9 cellular contexts compared by ENCODE assay signal in the genomic region with DNA sequence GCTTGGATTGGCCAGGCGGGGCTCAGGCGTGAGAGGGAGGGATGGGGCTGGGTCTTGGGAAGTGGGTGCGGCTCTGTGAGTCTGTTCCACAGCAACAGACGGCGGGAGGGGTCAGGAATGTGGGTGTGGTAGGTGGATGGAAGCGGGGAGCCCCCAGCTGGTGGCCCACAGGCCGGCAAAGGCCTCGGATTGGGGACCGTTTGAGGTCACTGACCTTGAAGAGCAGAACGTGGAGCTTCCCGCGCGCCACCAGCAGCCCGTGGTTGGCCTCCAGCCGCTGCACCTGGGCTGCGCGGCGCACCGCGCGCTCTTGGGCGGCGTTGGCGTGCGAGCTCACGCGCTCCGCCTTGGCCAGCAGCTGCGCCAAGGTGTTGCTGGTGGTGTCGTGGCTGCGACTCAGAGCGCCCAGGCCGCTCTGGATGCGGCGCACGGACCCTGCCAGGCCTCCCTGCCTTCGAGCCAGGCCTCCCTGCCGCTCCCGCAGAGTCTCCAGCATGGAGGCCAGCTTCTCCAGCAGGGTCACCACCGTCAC. TPM values are rescaled to one million over a fixed set of nuclear protein-coding genes. Genes with fewer than 3 reads are reported as not detected.
DNase-seq lines count a peak whose midpoint lies in the region; ATAC-seq, FAIRE-seq and TF ChIP-seq lines count a peak whose summit lies in the region.
"Had no signal": no experiment of that assay in that cellular context is flagged by ENCODE, and none has a peak within 500 bp of the region (broad histone marks: within the 10 kb centered on the region; RNA-seq: fewer than 3 reads in every experiment).

No MANE protein-coding gene starts in this region.

- WGBS in pancreas, 2 donors = 40 to 52% methylated on average over 39 to 40 of the region's 40 CpGs

- H3K9me3 ChIP-seq in pancreas (no peaks in the 10 kb centered on the region), WERI-Rb-1 (ENCODE audit: severe bottlenecking) (no peaks in the 10 kb centered on the region)

- peaks cover 2 to 4% of the 10 kb centered on the region in 2 donors for H3K36me3 Mint-ChIP-seq in activated T-cell treated with anti-CD3 and anti-CD28 coated beads, Interleukin-2, amount 50 U/mL, for 72 hours (ENCODE audit: insufficient read depth in 2 of 2)

- H3K4me1 ChIP-seq in foreskin keratinocyte = peaks cover 15% of the 10 kb centered on the region
- peaks cover 10 to 37% (median 19%) of the 10 kb centered on the region in 3 donors for H3K4me1 ChIP-seq in pancreas

- no peaks in the 10 kb centered on the region for H3K36me3 ChIP-seq in pancreas
- no peaks in the 10 kb centered on the region for H3K36me3 ChIP-seq in WERI-Rb-1

- peak overlapping the region; percentile 83 to 88 for H3K4me3 Mint-ChIP-seq in activated T-cell treated with anti-CD3 and anti-CD28 coated beads, Interleukin-2, amount 50 U/mL, for 72 hours

- H3K27ac ChIP-seq in foreskin keratinocyte = peak overlapping the region; percentile 99
- peak overlapping the region; percentile 93 to 95 (median 94) for H3K27ac ChIP-seq in pancreas
- no peak overlapping the region for H3K27ac ChIP-seq in WERI-Rb-1

- H3K27ac Mint-ChIP-seq in activated T-cell treated with anti-CD3 and anti-CD28 coated beads, Interleukin-2, amount 50 U/mL, for 72 hours = no peak overlapping the region

- peak; percentile 17 for TF ChIP-seq CTCF in foreskin keratinocyte (conservative IDR thresholded peaks at IDR 0.05)
- no peak for TF ChIP-seq CTCF in pancreas (IDR thresholded peaks at IDR 0.05)
- TF ChIP-seq CTCF in WERI-Rb-1 (IDR thresholded peaks at IDR 0.05; ENCODE audit: low read depth, low read length) = no peak

- peaks cover 40% of the 10 kb centered on the region for H3K4me1 Mint-ChIP-seq in activated T-cell treated with anti-CD3 and anti-CD28 coated beads, Interleukin-2, amount 50 U/mL, for 72 hours (ENCODE audit: low read depth)
- H3K4me1 Mint-ChIP-seq: central memory CD8-positive, alpha-beta T cell had no signal

- no peak for FAIRE-seq in pancreas (lab: Jason Lieb, UNC)

- intact Hi-C loops in pancreas (cut with DNase I) = loop anchor here in 1 of 3 donors (10.0 kb wide), 1 partner anchor 295 kb away; no protein-coding TSS in a partner anchor

- ATAC-seq in HG03103 (IDR thresholded peaks at IDR 0.05; ENCODE audit: low read depth, unreplicated experiment) (peak; percentile 43), foreskin keratinocyte (peak; percentile 72), pancreas (peak; percentile 82 to 86 (median 84))
- peak; percentile 38 to 45 for ATAC-seq in activated T-cell treated with anti-CD3 and anti-CD28 coated beads, Interleukin-2, amount 50 U/mL, for 72 hours (replicated peaks in 1 of 2)

- H3K27me3 ChIP-seq in foreskin keratinocyte (no peaks in the 10 kb centered on the region), pancreas (no peaks in the 10 kb centered on the region), WERI-Rb-1 (ENCODE audit: insufficient read depth, low read depth, severe bottlenecking) (peaks cover 7% of the 10 kb centered on the region)

- H3K9me3 Mint-ChIP-seq in activated T-cell treated with anti-CD3 and anti-CD28 coated beads, Interleukin-2, amount 50 U/mL, for 72 hours = no peaks in the 10 kb centered on the region
- H3K9me3 Mint-ChIP-seq: central memory CD8-positive, alpha-beta T cell had no signal

- DNase-seq in activated effector memory CD4-positive, alpha-beta T cell treated with anti-CD3 and anti-CD28 coated beads, Interleukin-2, amount 50 U/mL, for 16 hours = peak; percentile 64
- DNase-seq in activated effector memory CD4-positive, alpha-beta T cell treated with Interleukin-2 at 50 U/mL for 16 hours = no peak
- peak; percentile 39 to 47 for DNase-seq in activated T-cell treated with anti-CD3 and anti-CD28 coated beads, Interleukin-2, amount 50 U/mL, for 72 hours
- peak; percentile 76 to 90 for DNase-seq in foreskin keratinocyte
- peak; percentile 79 to 92 (median 83) for DNase-seq in pancreas
- no peak for DNase-seq in hippocampal formation (lab: John Stamatoyannopoulos, UW)
- no peak for DNase-seq in WERI-Rb-1

- H3K4me3 ChIP-seq in pancreas (peak overlapping the region; percentile 17 to 54 (median 38)), WERI-Rb-1 (ENCODE audit: low read depth, low read length) (no peak overlapping the region)

- H3K27me3 Mint-ChIP-seq in activated T-cell treated with anti-CD3 and anti-CD28 coated beads, Interleukin-2, amount 50 U/mL, for 72 hours (ENCODE audit: low read depth) = peaks cover 56% of the 10 kb centered on the region

RNA-seq across cellular contexts. Expression of a gene that starts 0.4 kb away (rescaled TPM):
- total RNA-seq in activated T-cell treated with anti-CD3 and anti-CD28 coated beads, Interleukin-2, amount 50 U/mL, for 72 hours = 10 to 100 TPM; 12.0 to 15.1 TPM
- total RNA-seq in foreskin keratinocyte (121 and 173 TPM in 2 replicates), pancreas (10 to 100 TPM in 5 of 6 donors, 1 to 10 TPM in 1; 9.7 to 16.7 (median 14.7) TPM)
- polyA plus RNA-seq in foreskin keratinocyte (165 and 222 TPM in 2 replicates), pancreas (10 to 100 TPM; 20.8 to 28.7 TPM)

Comparison
In these comparisons a context has a peak if more than half of its experiments do, and no peak if none do; other contexts are left out.
1. DNase-seq: peak in activated effector memory CD4-positive, alpha-beta T cell treated with anti-CD3 and anti-CD28 coated beads, Interleukin-2, amount 50 U/mL, for 16 hours (single experiment), activated T-cell treated with anti-CD3 and anti-CD28 coated beads, Interleukin-2, amount 50 U/mL, for 72 hours (2 of 2), foreskin keratinocyte (2 of 2) and pancreas (6 of 6); none in activated effector memory CD4-positive, alpha-beta T cell treated with Interleukin-2 at 50 U/mL for 16 hours (single experiment), hippocampal formation (0 of 2) and WERI-Rb-1 (single experiment).
2. Peak in every context shown above with its lines, with median percentiles within 50 percentile points of each other: ATAC-seq.